Comparison of ENCODE assay signal across 12 cellular contexts in the genomic region with DNA sequence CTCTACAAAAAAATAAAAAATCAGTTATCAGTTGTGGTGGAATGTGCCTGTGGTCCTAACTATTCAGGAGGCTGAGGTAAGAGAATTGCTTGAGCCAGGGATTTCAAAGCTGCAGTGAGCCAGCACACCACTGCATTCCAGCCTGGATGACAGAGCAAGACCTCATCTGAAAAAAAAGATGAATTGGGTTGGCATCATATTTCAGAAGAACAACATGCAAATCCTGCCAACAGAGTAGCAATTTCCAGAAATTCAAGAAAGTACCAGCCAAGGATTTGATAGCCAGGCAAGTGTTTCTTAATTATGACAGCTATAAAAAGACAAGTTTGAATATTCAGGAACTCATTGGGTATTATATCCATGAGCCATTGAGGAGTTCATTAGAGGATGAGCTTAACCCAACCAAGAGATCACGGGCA.
DNase-seq lines count a peak whose midpoint lies in the region; ATAC-seq and TF ChIP-seq lines count a peak whose summit lies in the region.
"Had no signal": no experiment of that assay in that cellular context is flagged by ENCODE, and none has a peak within 500 bp of the region (broad histone marks: within the 10 kb centered on the region; RNA-seq: fewer than 3 reads in every experiment).

No MANE protein-coding gene starts in this region.

- peaks cover 54% of the 10 kb centered on the region for H3K36me3 Mint-ChIP-seq in stimulated activated naive CD8-positive, alpha-beta T cell treated with anti-CD3 and anti-CD28 coated beads, Interleukin-15, Interleukin-2, amounts not matched to agents 100 ng/mL and 50 ng/mL, for 24 hours (ENCODE audit: low read depth)

- intact Hi-C loops in aorta (cut with DNase I): loop anchor here in 1 of 2 donors (10.0 kb wide), 1 partner anchor 72 kb away; a partner anchor contains a TSS

- no peaks in the 10 kb centered on the region for H3K4me1 Mint-ChIP-seq in stimulated activated naive CD8-positive, alpha-beta T cell treated with anti-CD3 and anti-CD28 coated beads, Interleukin-15, Interleukin-2, amounts not matched to agents 100 ng/mL and 50 ng/mL, for 24 hours (ENCODE audit: low read depth)
- H3K4me1 Mint-ChIP-seq in stimulated activated naive CD8-positive, alpha-beta T cell treated with anti-CD3 and anti-CD28 coated beads, Interleukin-15, amount 100 ng/mL, for 72 hours: peaks cover 12% of the 10 kb centered on the region

- WGBS in aorta, 2 donors: 65 to 66% methylated on average over 1 of the region's 1 CpG

- no peak for ATAC-seq in stimulated activated naive CD8-positive, alpha-beta T cell treated with anti-CD3 and anti-CD28 coated beads, Interleukin-15, amount 100 ng/mL, for 72 hours
- peak; percentile 36 for ATAC-seq in aorta (ENCODE audit: low FRiP score)
- ATAC-seq: stimulated activated memory B cell treated with anti-CD40 and anti-IgM and Interleukin-4, amounts not matched to agents 10 μg/mL and 1 μg/mL and 100 μg/mL, for 72 hours had no signal

- TF ChIP-seq CTCF in brain microvascular endothelial cell (IDR thresholded peaks at IDR 0.05; ENCODE audit: low read depth, low read length, missing control alignments): no peak

- H3K4me3 Mint-ChIP-seq in stimulated activated naive CD8-positive, alpha-beta T cell treated with anti-CD3 and anti-CD28 coated beads, Interleukin-15, Interleukin-2, amounts not matched to agents 100 ng/mL and 50 ng/mL, for 24 hours: no peak overlapping the region
- no peak overlapping the region for H3K4me3 Mint-ChIP-seq in stimulated activated naive CD8-positive, alpha-beta T cell treated with anti-CD3 and anti-CD28 coated beads, Interleukin-15, amount 100 ng/mL, for 72 hours
- H3K4me3 Mint-ChIP-seq: activated naive CD4-positive, alpha-beta T cell treated with anti-CD3 and anti-CD28 coated beads for 36 hours; stimulated activated memory B cell treated with anti-CD40 and anti-IgM and Interleukin-4, amounts not matched to agents 10 μg/mL and 1 μg/mL and 100 μg/mL, for 72 hours had no signal

- H3K4me1 ChIP-seq in aorta (ENCODE audit: control insufficient read depth in 1 of 2, insufficient read depth in 2 of 2, low read length in 2 of 2): no peaks in the 10 kb centered on the region

- no peaks in the 10 kb centered on the region for H3K27me3 Mint-ChIP-seq in stimulated activated naive CD8-positive, alpha-beta T cell treated with anti-CD3 and anti-CD28 coated beads, Interleukin-15, Interleukin-2, amounts not matched to agents 100 ng/mL and 50 ng/mL, for 24 hours
- H3K27me3 Mint-ChIP-seq in stimulated activated naive CD8-positive, alpha-beta T cell treated with anti-CD3 and anti-CD28 coated beads, Interleukin-15, amount 100 ng/mL, for 72 hours: no peaks in the 10 kb centered on the region
- H3K27me3 Mint-ChIP-seq: stimulated activated memory B cell treated with anti-CD40 and anti-IgM and Interleukin-4, amounts not matched to agents 10 μg/mL and 1 μg/mL and 100 μg/mL, for 72 hours had no signal

- no peak for DNase-seq in stimulated activated naive CD8-positive, alpha-beta T cell treated with anti-CD3 and anti-CD28 coated beads, Interleukin-15, amount 100 ng/mL, for 72 hours
- DNase-seq in brain microvascular endothelial cell (peak; percentile 81), islet precursor cell (peak; percentile 57), aorta (no peak), NCI-H82 treated with DMSO at 0.1 percent for 48 hours (lab: John Stamatoyannopoulos, UW; ENCODE audit: unreplicated experiment) (no peak), DMS79 treated with DMSO at 0.1 percent for 48 hours (lab: John Stamatoyannopoulos, UW) (no peak), cerebellum (ENCODE audit: low spot score) (no peak)
- DNase-seq: activated naive CD4-positive, alpha-beta T cell treated with anti-CD3 and anti-CD28 coated beads for 36 hours; H7; NCI-H774 had no signal

- H3K27ac Mint-ChIP-seq in stimulated activated naive CD8-positive, alpha-beta T cell treated with anti-CD3 and anti-CD28 coated beads, Interleukin-15, Interleukin-2, amounts not matched to agents 100 ng/mL and 50 ng/mL, for 24 hours: peak overlapping the region; percentile 19
- H3K27ac Mint-ChIP-seq in stimulated activated naive CD8-positive, alpha-beta T cell treated with anti-CD3 and anti-CD28 coated beads, Interleukin-15, amount 100 ng/mL, for 72 hours: no peak overlapping the region
- H3K27ac Mint-ChIP-seq: activated naive CD4-positive, alpha-beta T cell treated with anti-CD3 and anti-CD28 coated beads for 36 hours had no signal

- in situ Hi-C loops in brain microvascular endothelial cell (cut with HindIII; ENCODE audit: low pct_ligation_motif_present, low sequenced_read_pairs): no loop called here

- no peak overlapping the region for H3K4me3 ChIP-seq in brain microvascular endothelial cell (ENCODE audit: low read depth, low read length)
- H3K4me3 ChIP-seq in aorta (ENCODE audit: low read length in 2 of 2): no peak overlapping the region

- no peaks in the 10 kb centered on the region for H3K9me3 Mint-ChIP-seq in stimulated activated naive CD8-positive, alpha-beta T cell treated with anti-CD3 and anti-CD28 coated beads, Interleukin-15, Interleukin-2, amounts not matched to agents 100 ng/mL and 50 ng/mL, for 24 hours
- no peaks in the 10 kb centered on the region for H3K9me3 Mint-ChIP-seq in stimulated activated naive CD8-positive, alpha-beta T cell treated with anti-CD3 and anti-CD28 coated beads, Interleukin-15, amount 100 ng/mL, for 72 hours
- H3K9me3 Mint-ChIP-seq: activated naive CD4-positive, alpha-beta T cell treated with anti-CD3 and anti-CD28 coated beads for 36 hours; stimulated activated memory B cell treated with anti-CD40 and anti-IgM and Interleukin-4, amounts not matched to agents 10 μg/mL and 1 μg/mL and 100 μg/mL, for 72 hours had no signal

- H3K36me3 ChIP-seq in brain microvascular endothelial cell (replicated peaks) (peaks cover 2% of the 10 kb centered on the region), aorta (ENCODE audit: control insufficient read depth in 1 of 2, insufficient read depth in 2 of 2, low read length in 1 of 2) (no peaks in the 10 kb centered on the region)

- H3K9me3 ChIP-seq in aorta (ENCODE audit: control insufficient read depth, low read length): no peaks in the 10 kb centered on the region

- H3K27ac ChIP-seq in brain microvascular endothelial cell (no peak overlapping the region), aorta (ENCODE audit: low read depth in 1 of 2, low read length in 2 of 2) (peak overlapping the region in 1 of 2 donors; percentile 67)

- H3K27me3 ChIP-seq in brain microvascular endothelial cell (replicated peaks): no peaks in the 10 kb centered on the region
- H3K27me3 ChIP-seq in aorta (ENCODE audit: control insufficient read depth in 1 of 2, insufficient read depth in 2 of 2, low read length in 1 of 2): no peaks in the 10 kb centered on the region

Comparison
In these comparisons a context has a peak if more than half of its experiments do, and no peak if none do; other contexts are left out.
1. DNase-seq: peak in brain microvascular endothelial cell (single experiment) and islet precursor cell (single experiment); none in stimulated activated naive CD8-positive, alpha-beta T cell treated with anti-CD3 and anti-CD28 coated beads, Interleukin-15, amount 100 ng/mL, for 72 hours (0 of 2), aorta (0 of 2), NCI-H82 treated with DMSO at 0.1 percent for 48 hours (single experiment), DMS79 treated with DMSO at 0.1 percent for 48 hours (single experiment) and cerebellum (single experiment).